In the genomic region with DNA sequence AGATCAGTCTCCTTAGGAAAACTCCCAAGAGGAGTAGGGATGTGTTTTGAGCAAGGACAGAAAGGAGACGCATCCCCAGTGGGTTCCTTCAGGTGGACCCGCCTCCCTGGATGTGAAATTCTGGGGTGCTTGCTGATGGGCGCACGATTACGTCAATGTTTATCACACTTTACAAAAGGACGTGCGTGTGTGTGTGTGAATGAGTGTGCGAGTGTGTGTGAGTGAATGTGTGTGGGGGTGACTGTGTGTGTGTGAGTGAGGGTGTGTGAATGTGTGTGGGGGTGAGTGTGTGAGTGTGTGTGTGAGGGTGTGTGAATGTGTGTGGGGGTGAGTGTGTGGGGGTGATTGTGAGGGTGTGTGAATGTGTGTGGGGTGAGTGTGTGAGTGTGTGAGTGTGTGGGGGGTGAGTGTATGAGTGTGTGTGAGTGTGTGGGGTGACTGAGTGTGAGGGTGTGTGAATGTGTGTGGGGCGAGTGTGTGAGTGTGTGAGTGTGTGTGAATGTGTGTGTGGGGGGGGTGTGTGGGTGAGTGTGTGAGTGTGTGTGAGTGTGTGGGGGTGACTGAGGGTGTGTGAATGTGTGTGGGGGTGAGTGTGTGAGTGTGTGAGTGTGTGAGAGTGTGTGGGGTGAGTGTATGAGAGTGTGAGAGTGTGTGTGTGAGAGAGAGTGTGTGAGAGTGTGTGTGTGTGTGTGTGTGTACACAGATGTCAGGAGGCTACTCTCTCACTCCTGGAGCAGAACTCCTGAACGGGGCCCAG, we compare ENCODE assay signal across 27 cellular contexts. TPM values are rescaled to one million over a fixed set of nuclear protein-coding genes. Genes with fewer than 3 reads are reported as not detected.
A peak's percentile ranks its signal among the peaks of the same experiment; 100 is the strongest.
DNase-seq lines count a peak whose midpoint lies in the region; ATAC-seq, FAIRE-seq and TF ChIP-seq lines count a peak whose summit lies in the region.
"Had no signal": no experiment of that assay in that cellular context is flagged by ENCODE, and none has a peak within 500 bp of the region (broad histone marks: within the 10 kb centered on the region; RNA-seq: fewer than 3 reads in every experiment).

No MANE protein-coding gene starts in this region.

- TF ChIP-seq CTCF in HepG2 (CRISPR knock-in tag; IDR thresholded peaks at IDR 0.05) (no peak), right lobe of liver (IDR thresholded peaks at IDR 0.05) (no peak), OCI-LY3 (IDR thresholded peaks at IDR 0.05; ENCODE audit: low read depth, low read length) (no peak)

- DNase-seq in HepG2 (ENCODE audit: low spot score) (no peak), right lobe of liver (no peak), left colon (no peak), urothelium cell line (ENCODE audit: low spot score) (no peak), ecto neural progenitor cell (ENCODE audit: low spot score) (no peak)
- DNase-seq: DMS153, esophagus squamous epithelium, foreskin melanocyte, NCI-H2107, NCI-H774, SIG-M5 had no signal

- H3K9ac ChIP-seq in HepG2 (ENCODE audit: insufficient read depth, low read depth, low read length) (no peak overlapping the region), OCI-LY3 (ENCODE audit: low read length) (no peak overlapping the region)

- POLR2A ChIA-PET in HepG2 (lab: Yijun Ruan, JAX), result no interaction called here

- peaks cover 13 to 61% of the 10 kb centered on the region in 2 experiments for H3K27me3 ChIP-seq in HepG2 (ENCODE audit: control insufficient read depth in 1 of 2, insufficient read depth in 2 of 2, low read length in 2 of 2)
- no peaks in the 10 kb centered on the region for H3K27me3 ChIP-seq in right lobe of liver
- no peaks in the 10 kb centered on the region for H3K27me3 ChIP-seq in OCI-LY3 (ENCODE audit: low read depth, low read length)

- 30% methylated on average over 10 of the region's 10 CpGs for WGBS in HepG2 (ENCODE audit: low lambda C conversion rate)
- WGBS in right lobe of liver (ENCODE audit: insufficient coverage, low coverage, low lambda C conversion rate, missing lambda C conversion rate), result 71% methylated on average over 9 of the region's 10 CpGs

- H3K4me1 ChIP-seq in HepG2 (ENCODE audit: insufficient read depth, low read length) (no peaks in the 10 kb centered on the region), right lobe of liver (no peaks in the 10 kb centered on the region), OCI-LY3 (ENCODE audit: low read length) (no peaks in the 10 kb centered on the region)
- H3K4me1 ChIP-seq: adrenal gland had no signal

- TF ChIP-seq EP300 in HepG2 (IDR thresholded peaks at IDR 0.05; ENCODE audit: low read depth in 2 of 2, low read length in 2 of 2) (no peak), HepG2 (CRISPR knock-in tag; IDR thresholded peaks at IDR 0.05; ENCODE audit: borderline replicate concordance) (no peak)

- H3K27ac ChIP-seq in HepG2 (ENCODE audit: extremely low read length, insufficient read depth, low read length) (no peak overlapping the region), right lobe of liver (no peak overlapping the region), OCI-LY3 (ENCODE audit: low read length) (no peak overlapping the region)
- H3K27ac ChIP-seq: adrenal gland, body of pancreas, esophagus squamous epithelium, heart right ventricle, neutrophil, Peyer's patch, tibial nerve, WERI-Rb-1 had no signal

- H3K4me2 ChIP-seq in HepG2 (ENCODE audit: low read depth, low read length) (no peak overlapping the region), OCI-LY3 (ENCODE audit: low read length) (peak overlapping the region; percentile 74)

- no peak for TF ChIP-seq RAD21 in HepG2 (CRISPR knock-in tag; IDR thresholded peaks at IDR 0.05)

- no peak for ATAC-seq in HepG2
- no peak for ATAC-seq in right lobe of liver
- peak; percentile 18 for ATAC-seq in left colon
- ATAC-seq in HG03442 (IDR thresholded peaks at IDR 0.05; ENCODE audit: unreplicated experiment), result no peak
- ATAC-seq in HG02571 (IDR thresholded peaks at IDR 0.05; ENCODE audit: unreplicated experiment), result no peak

- FAIRE-seq in HepG2 (lab: Jason Lieb, UNC) (no peak), urothelium cell line (lab: Jason Lieb, UNC) (peak; percentile 71)
- FAIRE-seq: H54 had no signal

- H4K20me1 ChIP-seq in HepG2 (ENCODE audit: insufficient read depth, low read length), result no peaks in the 10 kb centered on the region
- no peaks in the 10 kb centered on the region for H4K20me1 ChIP-seq in OCI-LY3 (ENCODE audit: insufficient read depth, low read length)

- TF ChIP-seq POLR2A in HepG2 (IDR thresholded peaks at IDR 0.05; ENCODE audit: insufficient read depth in 1 of 2, low read depth in 2 of 2, low read length in 2 of 2) (no peak), right lobe of liver (IDR thresholded peaks at IDR 0.05) (no peak)

- in situ Hi-C loops in HepG2 (cut with HindIII; ENCODE audit: extremely low pct_ligation_motif_present, low pct_unique_long_range_greater_than_20kb), result loop anchor here (10.0 kb wide), 1 partner anchor 239 kb away; a partner anchor contains a TSS

- H3K9me3 ChIP-seq in HepG2 (ENCODE audit: low read length) (no peaks in the 10 kb centered on the region), right lobe of liver (no peaks in the 10 kb centered on the region), OCI-LY3 (ENCODE audit: insufficient read depth, low read length) (no peaks in the 10 kb centered on the region)
- H3K9me3 ChIP-seq: adrenal gland, body of pancreas, esophagus squamous epithelium, heart right ventricle, neutrophil, Peyer's patch, tibial nerve had no signal

- H3K4me3 ChIP-seq in HepG2 (replicated peaks in 1 of 3; ENCODE audit: insufficient read depth in 1 of 3, low read depth in 2 of 3, low read length in 3 of 3), result no peak overlapping the region
- H3K4me3 ChIP-seq in right lobe of liver, result no peak overlapping the region
- H3K4me3 ChIP-seq in OCI-LY3 (ENCODE audit: low read length), result peak overlapping the region; percentile 66
- H3K4me3 ChIP-seq: adrenal gland, body of pancreas, esophagus squamous epithelium, heart right ventricle, Peyer's patch, tibial nerve had no signal

- intact Hi-C loops in HepG2 (cut with micrococcal nuclease; ENCODE audit: unreplicated experiment) (no loop called here), right lobe of liver (cut with DNase I) (loop anchor here (10.0 kb wide), 3 partner anchors 49 to 239 kb away; a partner anchor contains a TSS), left colon (cut with DNase I, micrococcal nuclease) (no loop called here)

- H2AFZ ChIP-seq in HepG2 (ENCODE audit: low read length) (no peak overlapping the region), OCI-LY3 (ENCODE audit: low read depth, low read length) (0 out of 2 replicates have a peak overlapping the region, but pooled peaks have one; percentile 46)

- no TSS peak for BruUV-seq in HepG2 (replicated peaks; lab: Mats Ljungman, UMichigan)

- H3K79me2 ChIP-seq in HepG2 (ENCODE audit: insufficient read depth, low read length), result no peaks in the 10 kb centered on the region
- no peaks in the 10 kb centered on the region for H3K79me2 ChIP-seq in OCI-LY3 (ENCODE audit: low read length)

- CTCF ChIA-PET in HepG2 (lab: Yijun Ruan, JAX; ENCODE audit: low intra/inter-chr PET ratio, low total read pairs), result interaction anchor here (1.6 kb wide), 1 partner anchor 57 kb away, joined by 19 read pairs; no protein-coding TSS in a partner anchor

- H3K36me3 ChIP-seq in HepG2 (replicated peaks in 1 of 2; ENCODE audit: control insufficient read depth in 1 of 2, insufficient read depth in 2 of 2, low read length in 2 of 2) (no peaks in the 10 kb centered on the region), right lobe of liver (no peaks in the 10 kb centered on the region), OCI-LY3 (replicated peaks; ENCODE audit: low read depth, low read length) (no peaks in the 10 kb centered on the region)
- H3K36me3 ChIP-seq: adrenal gland, esophagus squamous epithelium, heart right ventricle, neutrophil, Peyer's patch, tibial nerve, WERI-Rb-1 had no signal

RNA-seq across cellular contexts. Expression of a gene that starts 4.1 kb away (rescaled TPM):
- not detected in 2 replicates for total RNA-seq in HepG2 (2016; rRNA removed; fragmentation: Illumina TruSeq; extraction: Trizol)
- not detected in 2 replicates for total RNA-seq in HepG2 (2016; cell fraction: cytosol; rRNA removed; fragmentation: Illumina TruSeq; extraction: Trizol; ENCODE audit: low read depth)
- total RNA-seq in HepG2 (2016; cell fraction: insoluble cytoplasmic fraction; rRNA removed; fragmentation: Illumina TruSeq; extraction: Trizol), result not detected in 2 replicates
- not detected in 2 replicates for total RNA-seq in HepG2 (2016; cell fraction: membrane; rRNA removed; fragmentation: Illumina TruSeq; extraction: Trizol)
- not detected in 2 replicates for total RNA-seq in HepG2 (2016; cell fraction: nucleus; rRNA removed; fragmentation: Illumina TruSeq; extraction: Trizol)
- not detected in 2 replicates for polyA plus RNA-seq in HepG2 (2011; rRNA removed)
- not detected in 2 replicates for polyA plus RNA-seq in HepG2 (2011; cell fraction: cytosol; rRNA removed)
- polyA plus RNA-seq in HepG2 (2011; cell fraction: nucleus; rRNA removed), result not detected in 2 replicates
- not detected in 2 replicates for polyA plus RNA-seq in HepG2 (2012)
- polyA plus RNA-seq in HepG2 (2016; cell fraction: cytosol; fragmentation: Illumina TruSeq; extraction: Trizol; ENCODE audit: low read depth), result not detected in 2 replicates
- not detected in 2 replicates for polyA plus RNA-seq in HepG2 (2016; cell fraction: insoluble cytoplasmic fraction; fragmentation: Illumina TruSeq; extraction: Trizol; ENCODE audit: low read depth)
- not detected in 2 replicates for polyA plus RNA-seq in HepG2 (2016; cell fraction: membrane; fragmentation: Illumina TruSeq; extraction: Trizol; ENCODE audit: low read depth)
- polyA plus RNA-seq in HepG2 (2016; cell fraction: nucleus; fragmentation: Illumina TruSeq; extraction: Trizol; ENCODE audit: insufficient read depth, low read depth), result not detected in 2 replicates
- polyA minus RNA-seq in HepG2 (2011; rRNA and poly(A)+ RNA removed; ENCODE audit: low replicate concordance), result not detected in 2 replicates
- polyA minus RNA-seq in HepG2 (2011; cell fraction: cytosol; rRNA and poly(A)+ RNA removed), result not detected in 2 replicates
- polyA minus RNA-seq in HepG2 (2011; cell fraction: nucleus; rRNA and poly(A)+ RNA removed), result not detected in 2 replicates
- total RNA-seq in right lobe of liver, result not detected
- total RNA-seq in left colon, result under 1 TPM in 1 of 2 donors, not detected in 1; 0.47 TPM
- total RNA-seq: esophagus squamous epithelium, progenitor cell of endocrine pancreas had no signal
- polyA plus RNA-seq: BJ, IgD-negative memory B cell had no signal

RNA-seq across cellular contexts. Expression of a gene that starts 5.1 kb away (rescaled TPM):
- not detected in 2 replicates for total RNA-seq in HepG2 (2016; rRNA removed; fragmentation: Illumina TruSeq; extraction: Trizol)
- not detected in 2 replicates for total RNA-seq in HepG2 (2016; cell fraction: cytosol; rRNA removed; fragmentation: Illumina TruSeq; extraction: Trizol; ENCODE audit: low read depth)
- total RNA-seq in HepG2 (2016; cell fraction: insoluble cytoplasmic fraction; rRNA removed; fragmentation: Illumina TruSeq; extraction: Trizol), result not detected in 2 replicates
- not detected in 2 replicates for total RNA-seq in HepG2 (2016; cell fraction: membrane; rRNA removed; fragmentation: Illumina TruSeq; extraction: Trizol)
- not detected in 2 replicates for total RNA-seq in HepG2 (2016; cell fraction: nucleus; rRNA removed; fragmentation: Illumina TruSeq; extraction: Trizol)
- not detected in 2 replicates for polyA plus RNA-seq in HepG2 (2011; rRNA removed)
- not detected in 2 replicates for polyA plus RNA-seq in HepG2 (2011; cell fraction: cytosol; rRNA removed)
- polyA plus RNA-seq in HepG2 (2011; cell fraction: nucleus; rRNA removed), result not detected in 2 replicates
- polyA plus RNA-seq in HepG2 (2012), result not detected in 2 replicates
- polyA plus RNA-seq in HepG2 (2016; cell fraction: cytosol; fragmentation: Illumina TruSeq; extraction: Trizol; ENCODE audit: low read depth), result not detected in 2 replicates
- not detected in 2 replicates for polyA plus RNA-seq in HepG2 (2016; cell fraction: insoluble cytoplasmic fraction; fragmentation: Illumina TruSeq; extraction: Trizol; ENCODE audit: low read depth)
- not detected in 2 replicates for polyA plus RNA-seq in HepG2 (2016; cell fraction: membrane; fragmentation: Illumina TruSeq; extraction: Trizol; ENCODE audit: low read depth)
- polyA plus RNA-seq in HepG2 (2016; cell fraction: nucleus; fragmentation: Illumina TruSeq; extraction: Trizol; ENCODE audit: insufficient read depth, low read depth), result not detected in 2 replicates
- not detected in 2 replicates for polyA minus RNA-seq in HepG2 (2011; rRNA and poly(A)+ RNA removed; ENCODE audit: low replicate concordance)
- polyA minus RNA-seq in HepG2 (2011; cell fraction: cytosol; rRNA and poly(A)+ RNA removed), result not detected in 2 replicates
- polyA minus RNA-seq in HepG2 (2011; cell fraction: nucleus; rRNA and poly(A)+ RNA removed), result not detected in 2 replicates
- total RNA-seq in right lobe of liver, result not detected
- total RNA-seq in left colon, result not detected
- total RNA-seq: adrenal gland, body of pancreas, esophagus squamous epithelium, left cardiac atrium, Peyer's patch, progenitor cell of endocrine pancreas, sciatic nerve, tibial nerve had no signal
- polyA plus RNA-seq: adrenal gland, BJ, heart right ventricle, IgD-negative memory B cell had no signal

Comparison
In these comparisons a context has a peak if more than half of its experiments do, and no peak if none do; other contexts are left out.
1. intact Hi-C loops: an anchor here in right lobe of liver (10.0 kb wide); none called in HepG2 and left colon.